8 cellular contexts compared by ENCODE assay signal in genomic region chr4:4289055-4289454, GRCh38. TPM values are rescaled to one million over a fixed set of nuclear protein-coding genes. Genes with fewer than 3 reads are reported as not detected.
DNase-seq lines count a peak whose midpoint lies in the region; TF ChIP-seq lines count a peak whose summit lies in the region.

No MANE protein-coding gene starts in this region.

- H3K36me3 Mint-ChIP-seq in mesothelial cell of epicardium, result peaks cover 4% of the 10 kb centered on the region

- no peaks in the 10 kb centered on the region for H3K27me3 Mint-ChIP-seq in mesothelial cell of epicardium (ENCODE audit: low read depth)

- POLR2A ChIA-PET in A673 (lab: Charles Lee; ENCODE audit: low non-redundant PET), result no interaction called here

- TF ChIP-seq CTCF in A673 (conservative IDR thresholded peaks at IDR 0.05; ENCODE audit: low read depth, low read length), result no peak
- no peak for TF ChIP-seq CTCF in breast epithelium (IDR thresholded peaks at IDR 0.05)
- TF ChIP-seq CTCF in mesothelial cell of epicardium (IDR thresholded peaks at IDR 0.05; ENCODE audit: unreplicated experiment), result no peak

- H3K9ac ChIP-seq in HUES48 (ENCODE audit: low read depth, low read length), result peak overlapping the region; percentile 84

- H3K9me3 ChIP-seq in A673 (ENCODE audit: low read depth, low read length, poor library complexity, severe bottlenecking), result no peaks in the 10 kb centered on the region
- H3K9me3 ChIP-seq in HUES48 (ENCODE audit: control insufficient read depth, insufficient read depth, low read length), result no peaks in the 10 kb centered on the region
- no peaks in the 10 kb centered on the region for H3K9me3 ChIP-seq in breast epithelium

- H3K4me1 ChIP-seq in A673 (ENCODE audit: insufficient read depth, low read length, poor library complexity, severe bottlenecking), result peaks cover 14% of the 10 kb centered on the region
- H3K4me1 ChIP-seq in HUES48 (ENCODE audit: control insufficient read depth, insufficient read depth, low read length), result peaks cover 13% of the 10 kb centered on the region
- peaks cover 6 to 16% of the 10 kb centered on the region in 2 donors for H3K4me1 ChIP-seq in breast epithelium

- H3K27ac Mint-ChIP-seq in mesothelial cell of epicardium, result peak overlapping the region; percentile 86

- peaks cover 21% of the 10 kb centered on the region for H3K4me1 Mint-ChIP-seq in mesothelial cell of epicardium

- TF ChIP-seq POLR2A in breast epithelium (IDR thresholded peaks at IDR 0.05), result no peak

- H3K4me3 ChIP-seq in A673 (ENCODE audit: low read depth, low read length, poor library complexity, severe bottlenecking) (peak overlapping the region; percentile 73), HUES48 (ENCODE audit: low read depth, low read length) (peak overlapping the region; percentile 98), breast epithelium (peak overlapping the region; percentile 90 to 98 (median 96))

- H3K9me3 Mint-ChIP-seq in mesothelial cell of epicardium, result no peaks in the 10 kb centered on the region

- peak overlapping the region; percentile 95 for H3K4me3 Mint-ChIP-seq in mesothelial cell of epicardium

- intact Hi-C loops in A673 (cut with micrococcal nuclease; ENCODE audit: unreplicated experiment) (no loop called here), breast epithelium (cut with DNase I; ENCODE audit: low total_unique reads) (no loop called here)

- H3K27ac ChIP-seq in A673 (ENCODE audit: low read depth, low read length, poor library complexity, severe bottlenecking), result peak overlapping the region; percentile 82
- H3K27ac ChIP-seq in HUES48 (ENCODE audit: low read depth, low read length), result no peak overlapping the region
- H3K27ac ChIP-seq in breast epithelium, result no peak overlapping the region

- DNase-seq in A673 (ENCODE audit: low spot score) (no peak), breast epithelium (ENCODE audit: low spot score in 2 of 2) (no peak), mesothelial cell of epicardium (ENCODE audit: low spot score in 2 of 2, unreplicated experiment in 2 of 2) (peak in 1 of 2 experiments; percentile 22), hypothalamus (lab: John Stamatoyannopoulos, UW) (no peak), NCI-H187 (lab: John Stamatoyannopoulos, UW) (no peak), HK-2 (ENCODE audit: unreplicated experiment) (no peak)
- DNase-seq in stimulated activated naive CD4-positive, alpha-beta T cell treated with Interleukin-2 at 50 U/mL for 16 hours (lab: John Stamatoyannopoulos, UW), result no peak

- no TSS peak for BruUV-seq in A673 (replicated peaks; lab: Mats Ljungman, UMichigan)

- no peaks in the 10 kb centered on the region for H3K27me3 ChIP-seq in A673 (replicated peaks; ENCODE audit: insufficient read depth, low read depth, low read length, poor library complexity)
- no peaks in the 10 kb centered on the region for H3K27me3 ChIP-seq in HUES48 (ENCODE audit: control insufficient read depth, insufficient read depth, low read length)
- no peaks in the 10 kb centered on the region for H3K27me3 ChIP-seq in breast epithelium

- H3K36me3 ChIP-seq in A673 (ENCODE audit: insufficient read depth, low read length, poor library complexity, severe bottlenecking), result peaks cover 21% of the 10 kb centered on the region
- H3K36me3 ChIP-seq in HUES48 (ENCODE audit: control insufficient read depth, insufficient read depth, low read length), result peaks cover 29% of the 10 kb centered on the region
- H3K36me3 ChIP-seq in breast epithelium, result no peaks in the 10 kb centered on the region

- CTCF ChIA-PET in A673 (lab: Charles Lee), result no interaction called here

RNA-seq across cellular contexts. Expression of gene LYAR, which starts 0.9 kb away (rescaled TPM):
- total RNA-seq in A673 (2021), result 38.3 and 49.3 TPM in 2 replicates
- total RNA-seq in breast epithelium, result 10 to 100 TPM; 11.9 to 17.3 (median 15.1) TPM
- 12.6 to 13.2 TPM (median 12.8 TPM) in 3 replicates for total RNA-seq in mesothelial cell of epicardium

RNA-seq across cellular contexts. Expression of gene ZBTB49, which starts 1.0 kb away (rescaled TPM):
- 6.6 and 6.8 TPM in 2 replicates for total RNA-seq in A673 (2021)
- 1 to 10 TPM; 2.1 to 9.4 (median 3.9) TPM for total RNA-seq in breast epithelium
- 8.4 to 9.5 TPM (median 8.6 TPM) in 3 replicates for total RNA-seq in mesothelial cell of epicardium

RNA-seq across cellular contexts. Expression of gene TMEM128, which starts 41.0 kb away (rescaled TPM):
- 16.6 and 19.8 TPM in 2 replicates for total RNA-seq in A673 (2021)
- total RNA-seq in breast epithelium, result 10 to 100 TPM; 15.2 to 33.8 (median 25.2) TPM
- total RNA-seq in mesothelial cell of epicardium, result 25.0 to 31.7 TPM (median 25.6 TPM) in 3 replicates
